Comparison of ENCODE assay signal across 8 cellular contexts in genomic region chr12:119877639-119877948, GRCh38. TPM values are rescaled to one million over a fixed set of nuclear protein-coding genes. Genes with fewer than 3 reads are reported as not detected.
DNase-seq lines count a peak whose midpoint lies in the region; ATAC-seq, FAIRE-seq and TF ChIP-seq lines count a peak whose summit lies in the region.

No MANE protein-coding gene starts in this region.

- peak overlapping the region; percentile 72 for H3K4me2 ChIP-seq in MM.1S (ENCODE audit: low read depth, low read length)

- H3K4me3 ChIP-seq in MM.1S (ENCODE audit: low read length) (peak overlapping the region; percentile 84), epithelial cell of esophagus (ENCODE audit: low read length) (peak overlapping the region; percentile 89), retinal pigment epithelial cell (ENCODE audit: low read length) (peak overlapping the region; percentile 96), small intestine (ENCODE audit: low read depth in 1 of 2, low read length in 2 of 2) (no peak overlapping the region)

- H2AFZ ChIP-seq in MM.1S (ENCODE audit: low read length), result peak overlapping the region; percentile 79

- 24 to 28% (median 25%) methylated on average over 4 of the region's 4 CpGs for WGBS in small intestine, 3 donors

- H3K79me2 ChIP-seq in MM.1S (ENCODE audit: low read length), result peaks cover 13% of the 10 kb centered on the region

- H3F3A ChIP-seq in MM.1S (ENCODE audit: insufficient read depth, low read length), result no peaks in the 10 kb centered on the region

- no peak for FAIRE-seq in HTR-8/SVneo (lab: Jason Lieb, UNC)
- no peak for FAIRE-seq in small intestine (lab: Jason Lieb, UNC)

- H3K9me3 ChIP-seq in MM.1S (replicated peaks; ENCODE audit: insufficient read depth, low read length) (no peaks in the 10 kb centered on the region), small intestine (ENCODE audit: control insufficient read depth, low read depth) (no peaks in the 10 kb centered on the region)

- no peaks in the 10 kb centered on the region for H3K27me3 ChIP-seq in MM.1S (replicated peaks; ENCODE audit: insufficient read depth, low read length)
- no peaks in the 10 kb centered on the region for H3K27me3 ChIP-seq in small intestine (ENCODE audit: control insufficient read depth in 2 of 2, insufficient read depth in 2 of 2, low read length in 2 of 2)

- H3K9me2 ChIP-seq in MM.1S (replicated peaks; ENCODE audit: insufficient read depth, low read length), result no peaks in the 10 kb centered on the region

- ATAC-seq in GM19395 (IDR thresholded peaks at IDR 0.05; ENCODE audit: unreplicated experiment) (peak; percentile 66), GM21529 (IDR thresholded peaks at IDR 0.05; ENCODE audit: unreplicated experiment) (no peak)

- H3K27ac ChIP-seq in MM.1S (ENCODE audit: low read length), result no peak overlapping the region
- no peak overlapping the region for H3K27ac ChIP-seq in small intestine (ENCODE audit: low read depth in 1 of 2, low read length in 1 of 2)

- H3K4me1 ChIP-seq in MM.1S (ENCODE audit: low read length) (no peaks in the 10 kb centered on the region), small intestine (ENCODE audit: control insufficient read depth in 2 of 2, insufficient read depth in 1 of 2, low read depth in 1 of 2, low read length in 1 of 2) (no peaks in the 10 kb centered on the region)

- H3K36me3 ChIP-seq in MM.1S (replicated peaks; ENCODE audit: insufficient read depth, low read length) (no peaks in the 10 kb centered on the region), small intestine (ENCODE audit: control insufficient read depth in 2 of 2, insufficient read depth in 2 of 2, low read length in 2 of 2) (no peaks in the 10 kb centered on the region)

- DNase-seq in MM.1S, result no peak
- DNase-seq in epithelial cell of esophagus (ENCODE audit: low read depth), result no peak
- no peak for DNase-seq in retinal pigment epithelial cell (ENCODE audit: low read depth)
- no peak for DNase-seq in HTR-8/SVneo (ENCODE audit: insufficient read length, low spot score)
- no peak for DNase-seq in NCI-H1436 treated with DMSO at 0.1 percent for 48 hours (lab: John Stamatoyannopoulos, UW)
- DNase-seq in small intestine, result no peak

- no peak overlapping the region for H3K9ac ChIP-seq in MM.1S (ENCODE audit: low read length)

- no peaks in the 10 kb centered on the region for H4K20me1 ChIP-seq in MM.1S (ENCODE audit: insufficient read depth, low read length)

- TF ChIP-seq CTCF in MM.1S (IDR thresholded peaks at IDR 0.05; ENCODE audit: low read length) (no peak), epithelial cell of esophagus (IDR thresholded peaks at IDR 0.05; ENCODE audit: insufficient read depth, low read depth, low read length, missing control alignments) (no peak), retinal pigment epithelial cell (conservative IDR thresholded peaks at IDR 0.05; ENCODE audit: low read depth, low read length) (no peak)

RNA-seq across cellular contexts. Expression of gene CIT, which starts 0.5 kb away (rescaled TPM):
- polyA plus RNA-seq in small intestine, result 1 to 10 TPM in 2 of 3 donors, under 1 TPM in 1; 0.22 to 6.1 (median 3.0) TPM

Comparison
In these comparisons a context has a peak if more than half of its experiments do, and no peak if none do; other contexts are left out.
1. H3K4me3 ChIP-seq: peak in MM.1S (single experiment), epithelial cell of esophagus (single experiment) and retinal pigment epithelial cell (single experiment); none in small intestine (0 of 2).